Comparison of ENCODE assay signal across 5 cellular contexts in the genomic region with DNA sequence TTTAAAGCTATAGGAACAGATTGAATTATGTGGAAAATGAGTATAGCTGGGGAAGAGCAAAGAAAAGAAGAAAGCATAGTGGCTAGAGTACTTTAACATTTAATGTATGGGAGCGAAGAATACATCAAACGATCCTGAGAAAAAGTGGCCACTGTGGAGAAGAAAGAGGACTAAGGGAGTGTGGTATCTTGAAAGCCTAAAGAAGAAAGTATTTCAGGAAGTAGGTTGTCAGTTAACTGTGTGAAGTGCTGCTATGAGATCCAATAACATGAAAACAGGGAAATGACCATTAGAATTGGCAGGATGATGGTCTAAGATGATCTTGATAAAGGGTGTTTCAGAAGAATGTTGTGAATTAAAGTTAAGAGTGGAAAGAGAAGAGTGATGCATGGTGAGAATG.
"Had no signal": no experiment of that assay in that cellular context is flagged by ENCODE, and none has a peak within 500 bp of the region (broad histone marks: within the 10 kb centered on the region; RNA-seq: fewer than 3 reads in every experiment).

No MANE protein-coding gene starts in this region.

- DNase-seq: IMR-90, KBM-7, KG1 had no signal

- H3K4me3 ChIP-seq: K562 had no signal

- H3K27ac ChIP-seq: HL-60 had no signal
